8 cellular contexts compared by ENCODE assay signal in the genomic region with DNA sequence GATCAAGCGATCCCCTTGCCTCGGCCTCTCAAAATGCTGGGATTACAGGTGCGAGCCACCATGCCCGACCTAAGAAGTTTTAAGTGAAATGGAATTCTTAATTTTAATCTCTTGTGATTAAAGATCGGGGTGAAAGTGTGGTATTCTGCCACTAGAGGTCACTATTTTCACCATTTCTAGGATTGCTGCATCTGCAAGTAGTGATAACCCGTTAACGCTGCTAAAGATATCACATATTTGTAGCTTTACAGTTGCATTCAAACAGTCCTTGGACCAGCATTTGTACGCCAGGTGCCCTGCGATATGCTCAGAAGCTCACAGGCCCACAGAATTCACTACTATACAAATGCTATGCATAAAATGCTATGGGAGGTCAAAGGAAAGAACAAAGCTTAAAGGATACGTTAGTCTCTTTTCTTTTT. TPM values are rescaled to one million over a fixed set of nuclear protein-coding genes. Genes with fewer than 3 reads are reported as not detected.
A peak's percentile ranks its signal among the peaks of the same experiment; 100 is the strongest.
DNase-seq lines count a peak whose midpoint lies in the region; ATAC-seq and TF ChIP-seq lines count a peak whose summit lies in the region.

No MANE protein-coding gene starts in this region.

- no peaks in the 10 kb centered on the region for H3K4me1 ChIP-seq in right cardiac atrium (ENCODE audit: control insufficient read depth, insufficient read depth, low read length)
- peaks cover 5% of the 10 kb centered on the region for H3K4me1 ChIP-seq in skeletal muscle satellite cell (ENCODE audit: control insufficient read depth, insufficient read depth, low read length)

- H3K4me3 ChIP-seq in BJ (ENCODE audit: low read depth, low read length) (no peak overlapping the region), right cardiac atrium (ENCODE audit: low read length) (no peak overlapping the region), skeletal muscle satellite cell (ENCODE audit: low read length) (no peak overlapping the region)

- POLR2A ChIA-PET in BJ (lab: Charles Lee): no interaction called here

- H3K9me3 Mint-ChIP-seq in activated T-helper 17 cell treated with anti-CD3 and anti-CD28 coated beads, Interleukin-2, amount 50 U/mL, for 72 hours: no peaks in the 10 kb centered on the region

- H3K36me3 Mint-ChIP-seq in activated T-helper 17 cell treated with anti-CD3 and anti-CD28 coated beads, Interleukin-2, amount 50 U/mL, for 72 hours (ENCODE audit: low read depth): no peaks in the 10 kb centered on the region

- in situ Hi-C loops in GM13976 (cut with MboI; ENCODE audit: low sequenced_read_pairs, unreplicated experiment): no loop called here

- H3K9me3 ChIP-seq in right cardiac atrium (ENCODE audit: control insufficient read depth, low read length) (no peaks in the 10 kb centered on the region), skeletal muscle satellite cell (replicated peaks; ENCODE audit: low read length) (no peaks in the 10 kb centered on the region)

- no peak overlapping the region for H3K4me3 Mint-ChIP-seq in activated T-helper 17 cell treated with anti-CD3 and anti-CD28 coated beads, Interleukin-2, amount 50 U/mL, for 72 hours

- H3K4me1 Mint-ChIP-seq in activated T-helper 17 cell treated with anti-CD3 and anti-CD28 coated beads, Interleukin-2, amount 50 U/mL, for 72 hours: no peaks in the 10 kb centered on the region

- H3K27ac ChIP-seq in right cardiac atrium (ENCODE audit: low read length): no peak overlapping the region

- ATAC-seq in activated T-helper 17 cell treated with anti-CD3 and anti-CD28 coated beads, Interleukin-2, amount 50 U/mL, for 72 hours (replicated peaks): peak; percentile 58
- peak; percentile 33 to 55 for ATAC-seq in right cardiac atrium

- no peaks in the 10 kb centered on the region for H3K27me3 Mint-ChIP-seq in activated T-helper 17 cell treated with anti-CD3 and anti-CD28 coated beads, Interleukin-2, amount 50 U/mL, for 72 hours

- H3K9ac ChIP-seq in skeletal muscle satellite cell (ENCODE audit: low read depth, low read length): no peak overlapping the region

- intact Hi-C loops in right cardiac atrium (cut with DNase I): loop anchor here (5.0 to 10.0 kb wide), 3 partner anchors 154 to 161 kb away; no protein-coding TSS in a partner anchor

- peak overlapping the region; percentile 15 for H3K4me2 ChIP-seq in skeletal muscle satellite cell (ENCODE audit: low read length)

- H3K27me3 ChIP-seq in BJ (ENCODE audit: control insufficient read depth, insufficient read depth, low read length): no peaks in the 10 kb centered on the region
- no peaks in the 10 kb centered on the region for H3K27me3 ChIP-seq in right cardiac atrium (ENCODE audit: control insufficient read depth, insufficient read depth)
- H3K27me3 ChIP-seq in skeletal muscle satellite cell (ENCODE audit: control insufficient read depth, insufficient read depth, low read length): no peaks in the 10 kb centered on the region

- DNase-seq in BJ (ENCODE audit: low read depth): no peak
- peak; percentile 74 for DNase-seq in GM13976 (ENCODE audit: low spot score)
- peak; percentile 21 for DNase-seq in NCI-H226
- no peak for DNase-seq in right cardiac atrium
- DNase-seq in cortex of kidney (lab: John Stamatoyannopoulos, UW): no peak
- no peak for DNase-seq in occipital lobe (lab: John Stamatoyannopoulos, UW)

- 13% methylated on average over 10 of the region's 10 CpGs for WGBS in right cardiac atrium

- H3K36me3 ChIP-seq in BJ (ENCODE audit: control insufficient read depth, insufficient read depth, low read length): no peaks in the 10 kb centered on the region
- no peaks in the 10 kb centered on the region for H3K36me3 ChIP-seq in skeletal muscle satellite cell (ENCODE audit: insufficient read depth, low read length)

- peak; percentile 62 for TF ChIP-seq CTCF in BJ (IDR thresholded peaks at IDR 0.05; ENCODE audit: insufficient read depth, low read depth, low read length)
- peak; percentile 45 for TF ChIP-seq CTCF in GM13976 (IDR thresholded peaks at IDR 0.05; ENCODE audit: borderline replicate concordance, control extremely low read depth, extremely low read depth, insufficient read depth, missing control alignments)

- CTCF ChIA-PET in BJ (lab: Yijun Ruan, JAX): interaction anchor here (0.6 to 2.6 kb wide), 31 partner anchors 10 to 444 kb away, joined by 3 to 23 read pairs (median 4); no protein-coding TSS in a partner anchor

- H3K27ac Mint-ChIP-seq in activated T-helper 17 cell treated with anti-CD3 and anti-CD28 coated beads, Interleukin-2, amount 50 U/mL, for 72 hours: no peak overlapping the region

RNA-seq across cellular contexts. Expression of gene CCDC62, which starts 19.3 kb away (rescaled TPM):
- polyA plus RNA-seq in BJ (2011; rRNA removed) (0.09 and 0.15 TPM in 2 replicates), right cardiac atrium (0.07 TPM)
- 0.09 TPM in 1 of 2 replicates, not detected in the other for polyA minus RNA-seq in BJ (2011; rRNA and poly(A)+ RNA removed)
- total RNA-seq in activated T-helper 17 cell treated with anti-CD3 and anti-CD28 coated beads, Interleukin-2, amount 50 U/mL, for 72 hours: 1 to 10 TPM; 1.0 to 3.8 TPM
- total RNA-seq in right cardiac atrium (1 to 10 TPM in 2 of 4 donors, under 1 TPM in 2; 0.88 to 1.4 (median 1.1) TPM), occipital lobe (9.4 TPM)
- 0.44 and 1.0 TPM in 2 replicates for total RNA-seq in skeletal muscle satellite cell (2012; rRNA removed)

RNA-seq across cellular contexts. Expression of gene DENR, which starts 41.1 kb away (rescaled TPM):
- polyA plus RNA-seq in BJ (2011; rRNA removed): 16.1 and 33.3 TPM in 2 replicates
- polyA minus RNA-seq in BJ (2011; rRNA and poly(A)+ RNA removed): 10.1 and 10.9 TPM in 2 replicates
- total RNA-seq in activated T-helper 17 cell treated with anti-CD3 and anti-CD28 coated beads, Interleukin-2, amount 50 U/mL, for 72 hours: 10 to 100 TPM; 65.3 to 78.9 TPM
- 10 to 100 TPM; 25.1 to 26.5 (median 26.0) TPM for total RNA-seq in right cardiac atrium
- polyA plus RNA-seq in right cardiac atrium: 16.5 TPM
- total RNA-seq in skeletal muscle satellite cell (2012; rRNA removed): 38.7 and 39.0 TPM in 2 replicates
- total RNA-seq in occipital lobe: 46.6 TPM

RNA-seq across cellular contexts. Expression of gene HIP1R, which starts 41.6 kb away (rescaled TPM):
- polyA plus RNA-seq in BJ (2011; rRNA removed): 5.7 and 12.8 TPM in 2 replicates
- polyA minus RNA-seq in BJ (2011; rRNA and poly(A)+ RNA removed): 8.9 and 9.4 TPM in 2 replicates
- 10 to 100 TPM; 14.7 to 23.3 TPM for total RNA-seq in activated T-helper 17 cell treated with anti-CD3 and anti-CD28 coated beads, Interleukin-2, amount 50 U/mL, for 72 hours
- total RNA-seq in right cardiac atrium: 10 to 100 TPM; 25.0 to 48.7 (median 34.2) TPM
- 34.9 TPM for polyA plus RNA-seq in right cardiac atrium
- 20.5 and 30.2 TPM in 2 replicates for total RNA-seq in skeletal muscle satellite cell (2012; rRNA removed)
- total RNA-seq in occipital lobe: 70.0 TPM

Comparison
In these comparisons a context has a peak if more than half of its experiments do, and no peak if none do; other contexts are left out.
1. DNase-seq: peak in GM13976 (single experiment) and NCI-H226 (single experiment); none in BJ (single experiment), right cardiac atrium (0 of 3), cortex of kidney (single experiment) and occipital lobe (single experiment).